1 cellular context compared by ENCODE assay signal in the genomic region with DNA sequence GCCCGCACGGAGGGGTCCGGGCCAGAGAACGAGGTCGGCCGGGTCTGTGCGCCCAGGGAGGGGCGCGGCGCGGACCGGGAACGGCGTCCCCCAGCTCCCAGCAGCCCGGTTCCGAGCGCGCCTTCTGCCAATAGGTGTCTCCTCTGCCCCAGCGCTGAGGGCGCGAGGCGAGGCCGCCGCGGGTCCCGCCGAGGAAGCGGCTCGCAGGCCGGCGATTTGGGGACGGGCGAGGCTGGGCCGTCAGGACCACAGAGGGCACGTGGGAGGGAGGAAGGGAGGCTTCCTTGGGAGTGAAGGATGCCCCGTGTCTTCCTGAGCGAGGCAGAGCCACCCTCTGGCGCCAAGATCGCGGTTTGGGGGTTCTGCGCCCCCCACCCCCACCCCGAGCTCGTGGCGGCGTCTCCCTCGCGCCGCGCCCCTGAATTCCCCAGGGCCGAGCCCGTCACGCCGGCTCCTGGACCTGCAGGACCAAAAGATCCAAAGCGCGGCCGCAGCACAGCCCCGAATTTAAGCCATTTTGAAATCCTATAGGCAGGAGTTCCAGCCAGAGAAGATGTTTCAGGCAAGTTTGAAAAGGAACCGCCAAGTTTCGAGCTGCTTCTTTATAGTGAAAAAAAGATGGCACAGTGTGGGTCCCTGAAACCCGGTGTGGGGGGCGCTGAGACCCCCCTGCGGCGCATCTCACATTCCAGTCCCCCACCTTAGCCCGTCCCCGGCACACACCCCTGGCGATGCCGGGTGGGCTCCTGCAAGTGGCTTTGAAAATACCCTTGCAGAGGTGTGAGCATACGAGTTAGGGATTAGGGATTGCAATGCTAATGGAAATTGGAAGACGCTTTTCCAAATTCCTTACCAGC.
A peak's percentile ranks its signal among the peaks of the same experiment; 100 is the strongest.
TF ChIP-seq lines count a peak whose summit lies in the region.

No MANE protein-coding gene starts in this region.

TF ChIP-seq in K562, 482 proteins besides CTCF, POLR2A, EP300 and RAD21 (continued from another document):
- TF ChIP-seq, protein P1, sequence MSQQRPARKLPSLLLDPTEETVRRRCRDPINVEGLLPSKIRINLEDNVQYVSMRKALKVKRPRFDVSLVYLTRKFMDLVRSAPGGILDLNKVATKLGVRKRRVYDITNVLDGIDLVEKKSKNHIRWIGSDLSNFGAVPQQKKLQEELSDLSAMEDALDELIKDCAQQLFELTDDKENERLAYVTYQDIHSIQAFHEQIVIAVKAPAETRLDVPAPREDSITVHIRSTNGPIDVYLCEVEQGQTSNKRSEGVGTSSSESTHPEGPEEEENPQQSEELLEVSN (IDR thresholded peaks at IDR 0.05; ENCODE audit: borderline replicate concordance in 1 of 2, extremely low read depth in 1 of 2, insufficient read depth in 1 of 2, insufficient read length in 1 of 2, low read depth in 1 of 2, low read length in 1 of 2, poor library complexity in 1 of 2, severe bottlenecking in 1 of 2) = peak; percentile 42 to 81
- TF ChIP-seq MAZ (CRISPR knock-in tag; conservative IDR thresholded peaks at IDR 0.05 in 1 of 2, IDR thresholded peaks at IDR 0.05 in 1 of 2) = peak in 1 of 2 experiments; percentile 46; a peak in 1 of 4 replicates
- no peak for TF ChIP-seq HOXB6 (CRISPR knock-in tag; IDR thresholded peaks at IDR 0.05; ENCODE audit: borderline replicate concordance)
- no peak for TF ChIP-seq SMC3 (conservative IDR thresholded peaks at IDR 0.05; ENCODE audit: insufficient read depth, low read depth, low read length)
- TF ChIP-seq, protein P2, sequence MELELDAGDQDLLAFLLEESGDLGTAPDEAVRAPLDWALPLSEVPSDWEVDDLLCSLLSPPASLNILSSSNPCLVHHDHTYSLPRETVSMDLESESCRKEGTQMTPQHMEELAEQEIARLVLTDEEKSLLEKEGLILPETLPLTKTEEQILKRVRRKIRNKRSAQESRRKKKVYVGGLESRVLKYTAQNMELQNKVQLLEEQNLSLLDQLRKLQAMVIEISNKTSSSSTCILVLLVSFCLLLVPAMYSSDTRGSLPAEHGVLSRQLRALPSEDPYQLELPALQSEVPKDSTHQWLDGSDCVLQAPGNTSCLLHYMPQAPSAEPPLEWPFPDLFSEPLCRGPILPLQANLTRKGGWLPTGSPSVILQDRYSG (tag; conservative IDR thresholded peaks at IDR 0.05; ENCODE audit: low read depth) = no peak
- TF ChIP-seq, protein P3, sequence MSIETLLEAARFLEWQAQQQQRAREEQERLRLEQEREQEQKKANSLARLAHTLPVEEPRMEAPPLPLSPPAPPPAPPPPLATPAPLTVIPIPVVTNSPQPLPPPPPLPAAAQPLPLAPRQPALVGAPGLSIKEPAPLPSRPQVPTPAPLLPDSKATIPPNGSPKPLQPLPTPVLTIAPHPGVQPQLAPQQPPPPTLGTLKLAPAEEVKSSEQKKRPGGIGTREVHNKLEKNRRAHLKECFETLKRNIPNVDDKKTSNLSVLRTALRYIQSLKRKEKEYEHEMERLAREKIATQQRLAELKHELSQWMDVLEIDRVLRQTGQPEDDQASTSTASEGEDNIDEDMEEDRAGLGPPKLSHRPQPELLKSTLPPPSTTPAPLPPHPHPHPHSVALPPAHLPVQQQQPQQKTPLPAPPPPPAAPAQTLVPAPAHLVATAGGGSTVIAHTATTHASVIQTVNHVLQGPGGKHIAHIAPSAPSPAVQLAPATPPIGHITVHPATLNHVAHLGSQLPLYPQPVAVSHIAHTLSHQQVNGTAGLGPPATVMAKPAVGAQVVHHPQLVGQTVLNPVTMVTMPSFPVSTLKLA (conservative IDR thresholded peaks at IDR 0.05) = 0 out of 4 replicates have a peak, but pooled peaks of 1 of the 2 experiments have one; percentile 28
- TF ChIP-seq LARP7 (IDR thresholded peaks at IDR 0.05) = no peak
- TF ChIP-seq L3MBTL2 (IDR thresholded peaks at IDR 0.05) = peak; percentile 65; the same call in 1 of the 2 replicates
- no peak for TF ChIP-seq ZNF707 (CRISPR knock-in tag; conservative IDR thresholded peaks at IDR 0.05)
- TF ChIP-seq RAD51 (IDR thresholded peaks at IDR 0.05; ENCODE audit: borderline replicate concordance, low read depth) = no peak
- TF ChIP-seq, protein P4, sequence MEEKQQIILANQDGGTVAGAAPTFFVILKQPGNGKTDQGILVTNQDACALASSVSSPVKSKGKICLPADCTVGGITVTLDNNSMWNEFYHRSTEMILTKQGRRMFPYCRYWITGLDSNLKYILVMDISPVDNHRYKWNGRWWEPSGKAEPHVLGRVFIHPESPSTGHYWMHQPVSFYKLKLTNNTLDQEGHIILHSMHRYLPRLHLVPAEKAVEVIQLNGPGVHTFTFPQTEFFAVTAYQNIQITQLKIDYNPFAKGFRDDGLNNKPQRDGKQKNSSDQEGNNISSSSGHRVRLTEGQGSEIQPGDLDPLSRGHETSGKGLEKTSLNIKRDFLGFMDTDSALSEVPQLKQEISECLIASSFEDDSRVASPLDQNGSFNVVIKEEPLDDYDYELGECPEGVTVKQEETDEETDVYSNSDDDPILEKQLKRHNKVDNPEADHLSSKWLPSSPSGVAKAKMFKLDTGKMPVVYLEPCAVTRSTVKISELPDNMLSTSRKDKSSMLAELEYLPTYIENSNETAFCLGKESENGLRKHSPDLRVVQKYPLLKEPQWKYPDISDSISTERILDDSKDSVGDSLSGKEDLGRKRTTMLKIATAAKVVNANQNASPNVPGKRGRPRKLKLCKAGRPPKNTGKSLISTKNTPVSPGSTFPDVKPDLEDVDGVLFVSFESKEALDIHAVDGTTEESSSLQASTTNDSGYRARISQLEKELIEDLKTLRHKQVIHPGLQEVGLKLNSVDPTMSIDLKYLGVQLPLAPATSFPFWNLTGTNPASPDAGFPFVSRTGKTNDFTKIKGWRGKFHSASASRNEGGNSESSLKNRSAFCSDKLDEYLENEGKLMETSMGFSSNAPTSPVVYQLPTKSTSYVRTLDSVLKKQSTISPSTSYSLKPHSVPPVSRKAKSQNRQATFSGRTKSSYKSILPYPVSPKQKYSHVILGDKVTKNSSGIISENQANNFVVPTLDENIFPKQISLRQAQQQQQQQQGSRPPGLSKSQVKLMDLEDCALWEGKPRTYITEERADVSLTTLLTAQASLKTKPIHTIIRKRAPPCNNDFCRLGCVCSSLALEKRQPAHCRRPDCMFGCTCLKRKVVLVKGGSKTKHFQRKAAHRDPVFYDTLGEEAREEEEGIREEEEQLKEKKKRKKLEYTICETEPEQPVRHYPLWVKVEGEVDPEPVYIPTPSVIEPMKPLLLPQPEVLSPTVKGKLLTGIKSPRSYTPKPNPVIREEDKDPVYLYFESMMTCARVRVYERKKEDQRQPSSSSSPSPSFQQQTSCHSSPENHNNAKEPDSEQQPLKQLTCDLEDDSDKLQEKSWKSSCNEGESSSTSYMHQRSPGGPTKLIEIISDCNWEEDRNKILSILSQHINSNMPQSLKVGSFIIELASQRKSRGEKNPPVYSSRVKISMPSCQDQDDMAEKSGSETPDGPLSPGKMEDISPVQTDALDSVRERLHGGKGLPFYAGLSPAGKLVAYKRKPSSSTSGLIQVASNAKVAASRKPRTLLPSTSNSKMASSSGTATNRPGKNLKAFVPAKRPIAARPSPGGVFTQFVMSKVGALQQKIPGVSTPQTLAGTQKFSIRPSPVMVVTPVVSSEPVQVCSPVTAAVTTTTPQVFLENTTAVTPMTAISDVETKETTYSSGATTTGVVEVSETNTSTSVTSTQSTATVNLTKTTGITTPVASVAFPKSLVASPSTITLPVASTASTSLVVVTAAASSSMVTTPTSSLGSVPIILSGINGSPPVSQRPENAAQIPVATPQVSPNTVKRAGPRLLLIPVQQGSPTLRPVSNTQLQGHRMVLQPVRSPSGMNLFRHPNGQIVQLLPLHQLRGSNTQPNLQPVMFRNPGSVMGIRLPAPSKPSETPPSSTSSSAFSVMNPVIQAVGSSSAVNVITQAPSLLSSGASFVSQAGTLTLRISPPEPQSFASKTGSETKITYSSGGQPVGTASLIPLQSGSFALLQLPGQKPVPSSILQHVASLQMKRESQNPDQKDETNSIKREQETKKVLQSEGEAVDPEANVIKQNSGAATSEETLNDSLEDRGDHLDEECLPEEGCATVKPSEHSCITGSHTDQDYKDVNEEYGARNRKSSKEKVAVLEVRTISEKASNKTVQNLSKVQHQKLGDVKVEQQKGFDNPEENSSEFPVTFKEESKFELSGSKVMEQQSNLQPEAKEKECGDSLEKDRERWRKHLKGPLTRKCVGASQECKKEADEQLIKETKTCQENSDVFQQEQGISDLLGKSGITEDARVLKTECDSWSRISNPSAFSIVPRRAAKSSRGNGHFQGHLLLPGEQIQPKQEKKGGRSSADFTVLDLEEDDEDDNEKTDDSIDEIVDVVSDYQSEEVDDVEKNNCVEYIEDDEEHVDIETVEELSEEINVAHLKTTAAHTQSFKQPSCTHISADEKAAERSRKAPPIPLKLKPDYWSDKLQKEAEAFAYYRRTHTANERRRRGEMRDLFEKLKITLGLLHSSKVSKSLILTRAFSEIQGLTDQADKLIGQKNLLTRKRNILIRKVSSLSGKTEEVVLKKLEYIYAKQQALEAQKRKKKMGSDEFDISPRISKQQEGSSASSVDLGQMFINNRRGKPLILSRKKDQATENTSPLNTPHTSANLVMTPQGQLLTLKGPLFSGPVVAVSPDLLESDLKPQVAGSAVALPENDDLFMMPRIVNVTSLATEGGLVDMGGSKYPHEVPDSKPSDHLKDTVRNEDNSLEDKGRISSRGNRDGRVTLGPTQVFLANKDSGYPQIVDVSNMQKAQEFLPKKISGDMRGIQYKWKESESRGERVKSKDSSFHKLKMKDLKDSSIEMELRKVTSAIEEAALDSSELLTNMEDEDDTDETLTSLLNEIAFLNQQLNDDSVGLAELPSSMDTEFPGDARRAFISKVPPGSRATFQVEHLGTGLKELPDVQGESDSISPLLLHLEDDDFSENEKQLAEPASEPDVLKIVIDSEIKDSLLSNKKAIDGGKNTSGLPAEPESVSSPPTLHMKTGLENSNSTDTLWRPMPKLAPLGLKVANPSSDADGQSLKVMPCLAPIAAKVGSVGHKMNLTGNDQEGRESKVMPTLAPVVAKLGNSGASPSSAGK (IDR thresholded peaks at IDR 0.05) = peak; percentile 67
- TF ChIP-seq HNRNPH1 (optimal IDR thresholded peaks at IDR 0.05; ENCODE audit: low read depth, low read length) = no peak
- TF ChIP-seq, protein P5, sequence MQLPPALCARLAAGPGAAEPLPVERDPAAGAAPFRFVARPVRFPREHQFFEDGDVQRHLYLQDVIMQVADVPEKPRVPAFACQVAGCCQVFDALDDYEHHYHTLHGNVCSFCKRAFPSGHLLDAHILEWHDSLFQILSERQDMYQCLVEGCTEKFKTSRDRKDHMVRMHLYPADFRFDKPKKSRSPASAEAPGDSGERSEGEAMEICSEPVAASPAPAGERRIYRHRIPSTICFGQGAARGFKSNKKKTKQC (CRISPR knock-in tag; IDR thresholded peaks at IDR 0.05) = no peak
- TF ChIP-seq WHSC1 (IDR thresholded peaks at IDR 0.05; ENCODE audit: low read length) = no peak
- TF ChIP-seq, protein P6, sequence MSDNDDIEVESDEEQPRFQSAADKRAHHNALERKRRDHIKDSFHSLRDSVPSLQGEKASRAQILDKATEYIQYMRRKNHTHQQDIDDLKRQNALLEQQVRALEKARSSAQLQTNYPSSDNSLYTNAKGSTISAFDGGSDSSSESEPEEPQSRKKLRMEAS (CRISPR knock-in tag; IDR thresholded peaks at IDR 0.05) = 0 out of 2 replicates have a peak, but pooled peaks have one; percentile 17
- no peak for TF ChIP-seq SMAD3 (CRISPR knock-in tag; conservative IDR thresholded peaks at IDR 0.05)
- TF ChIP-seq, protein P7, sequence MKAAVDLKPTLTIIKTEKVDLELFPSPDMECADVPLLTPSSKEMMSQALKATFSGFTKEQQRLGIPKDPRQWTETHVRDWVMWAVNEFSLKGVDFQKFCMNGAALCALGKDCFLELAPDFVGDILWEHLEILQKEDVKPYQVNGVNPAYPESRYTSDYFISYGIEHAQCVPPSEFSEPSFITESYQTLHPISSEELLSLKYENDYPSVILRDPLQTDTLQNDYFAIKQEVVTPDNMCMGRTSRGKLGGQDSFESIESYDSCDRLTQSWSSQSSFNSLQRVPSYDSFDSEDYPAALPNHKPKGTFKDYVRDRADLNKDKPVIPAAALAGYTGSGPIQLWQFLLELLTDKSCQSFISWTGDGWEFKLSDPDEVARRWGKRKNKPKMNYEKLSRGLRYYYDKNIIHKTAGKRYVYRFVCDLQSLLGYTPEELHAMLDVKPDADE (conservative IDR thresholded peaks at IDR 0.05; ENCODE audit: control insufficient read depth, low read depth, low read length) = no peak
- TF ChIP-seq BRCA1 (IDR thresholded peaks at IDR 0.05) = no peak
- TF ChIP-seq BRCA1 (CRISPR knock-in tag; IDR thresholded peaks at IDR 0.05) = no peak
- no peak for TF ChIP-seq SMAD4 (CRISPR knock-in tag; conservative IDR thresholded peaks at IDR 0.05)
- no peak for TF ChIP-seq NFIC (IDR thresholded peaks at IDR 0.05)
- TF ChIP-seq MTA2 (IDR thresholded peaks at IDR 0.05; ENCODE audit: low read depth) = no peak
- no peak for TF ChIP-seq IFI16 (CRISPR knock-in tag; IDR thresholded peaks at IDR 0.05)
- no peak for TF ChIP-seq TCF7 (IDR thresholded peaks at IDR 0.05; ENCODE audit: borderline replicate concordance)
- TF ChIP-seq, protein P8, sequence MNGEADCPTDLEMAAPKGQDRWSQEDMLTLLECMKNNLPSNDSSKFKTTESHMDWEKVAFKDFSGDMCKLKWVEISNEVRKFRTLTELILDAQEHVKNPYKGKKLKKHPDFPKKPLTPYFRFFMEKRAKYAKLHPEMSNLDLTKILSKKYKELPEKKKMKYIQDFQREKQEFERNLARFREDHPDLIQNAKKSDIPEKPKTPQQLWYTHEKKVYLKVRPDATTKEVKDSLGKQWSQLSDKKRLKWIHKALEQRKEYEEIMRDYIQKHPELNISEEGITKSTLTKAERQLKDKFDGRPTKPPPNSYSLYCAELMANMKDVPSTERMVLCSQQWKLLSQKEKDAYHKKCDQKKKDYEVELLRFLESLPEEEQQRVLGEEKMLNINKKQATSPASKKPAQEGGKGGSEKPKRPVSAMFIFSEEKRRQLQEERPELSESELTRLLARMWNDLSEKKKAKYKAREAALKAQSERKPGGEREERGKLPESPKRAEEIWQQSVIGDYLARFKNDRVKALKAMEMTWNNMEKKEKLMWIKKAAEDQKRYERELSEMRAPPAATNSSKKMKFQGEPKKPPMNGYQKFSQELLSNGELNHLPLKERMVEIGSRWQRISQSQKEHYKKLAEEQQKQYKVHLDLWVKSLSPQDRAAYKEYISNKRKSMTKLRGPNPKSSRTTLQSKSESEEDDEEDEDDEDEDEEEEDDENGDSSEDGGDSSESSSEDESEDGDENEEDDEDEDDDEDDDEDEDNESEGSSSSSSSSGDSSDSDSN (IDR thresholded peaks at IDR 0.05; ENCODE audit: borderline replicate concordance in 1 of 2, low read depth in 2 of 2, low read length in 2 of 2) = 0 out of 4 replicates have a peak, but pooled peaks of 1 of the 2 experiments have one; percentile 55
- TF ChIP-seq, protein P9, sequence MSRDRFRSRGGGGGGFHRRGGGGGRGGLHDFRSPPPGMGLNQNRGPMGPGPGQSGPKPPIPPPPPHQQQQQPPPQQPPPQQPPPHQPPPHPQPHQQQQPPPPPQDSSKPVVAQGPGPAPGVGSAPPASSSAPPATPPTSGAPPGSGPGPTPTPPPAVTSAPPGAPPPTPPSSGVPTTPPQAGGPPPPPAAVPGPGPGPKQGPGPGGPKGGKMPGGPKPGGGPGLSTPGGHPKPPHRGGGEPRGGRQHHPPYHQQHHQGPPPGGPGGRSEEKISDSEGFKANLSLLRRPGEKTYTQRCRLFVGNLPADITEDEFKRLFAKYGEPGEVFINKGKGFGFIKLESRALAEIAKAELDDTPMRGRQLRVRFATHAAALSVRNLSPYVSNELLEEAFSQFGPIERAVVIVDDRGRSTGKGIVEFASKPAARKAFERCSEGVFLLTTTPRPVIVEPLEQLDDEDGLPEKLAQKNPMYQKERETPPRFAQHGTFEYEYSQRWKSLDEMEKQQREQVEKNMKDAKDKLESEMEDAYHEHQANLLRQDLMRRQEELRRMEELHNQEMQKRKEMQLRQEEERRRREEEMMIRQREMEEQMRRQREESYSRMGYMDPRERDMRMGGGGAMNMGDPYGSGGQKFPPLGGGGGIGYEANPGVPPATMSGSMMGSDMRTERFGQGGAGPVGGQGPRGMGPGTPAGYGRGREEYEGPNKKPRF (IDR thresholded peaks at IDR 0.05; ENCODE audit: low read depth, low read length) = no peak
- no peak for TF ChIP-seq SIN3A (IDR thresholded peaks at IDR 0.05; ENCODE audit: borderline replicate concordance in 2 of 2, control insufficient read depth in 1 of 2, low read depth in 2 of 2, low read length in 2 of 2)
